1 cellular context compared by ENCODE assay signal in the genomic region with DNA sequence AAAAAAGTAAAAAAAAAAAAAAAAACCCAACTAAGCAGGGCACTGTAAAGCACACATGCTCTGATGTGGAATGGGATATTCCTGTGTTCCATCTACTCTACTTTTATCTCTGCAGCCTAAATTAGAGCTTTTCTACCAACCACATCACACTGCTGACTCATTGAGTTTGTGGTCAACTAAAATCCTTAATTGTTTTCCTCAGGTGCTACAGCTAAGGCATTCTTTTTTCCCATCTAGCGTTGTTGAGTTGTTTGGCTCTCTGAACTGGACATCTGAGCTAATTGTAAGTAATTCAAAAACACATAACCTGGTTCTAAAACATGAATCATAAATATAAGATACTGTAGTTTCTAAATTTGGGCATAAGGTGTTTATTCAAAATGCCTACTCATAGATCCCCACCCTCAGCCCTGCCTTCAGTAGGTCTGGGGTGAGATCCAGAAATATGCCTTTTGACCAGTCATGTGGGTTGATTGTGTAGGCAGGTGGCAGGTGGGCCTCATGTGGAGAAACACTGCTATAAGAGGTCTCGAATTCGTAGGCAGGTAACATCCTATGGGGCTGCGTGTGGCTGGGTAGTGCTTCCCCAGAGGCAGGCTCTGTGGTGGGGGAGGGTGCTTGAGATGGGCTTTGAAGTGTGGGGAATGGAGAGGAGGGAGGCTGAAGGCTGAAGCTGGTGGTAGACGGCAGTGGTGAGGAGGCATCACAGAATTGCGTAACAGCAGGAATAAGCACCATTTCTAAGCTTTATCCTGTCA.
TF ChIP-seq lines count a peak whose summit lies in the region.

No MANE protein-coding gene starts in this region.

TF ChIP-seq in H1, 55 proteins besides CTCF, POLR2A, EP300 and RAD21:
- TF ChIP-seq SP4 (IDR thresholded peaks at IDR 0.05; ENCODE audit: low read length): no peak
- TF ChIP-seq SUZ12 (IDR thresholded peaks at IDR 0.05; ENCODE audit: low read length): no peak
- TF ChIP-seq, protein P1, sequence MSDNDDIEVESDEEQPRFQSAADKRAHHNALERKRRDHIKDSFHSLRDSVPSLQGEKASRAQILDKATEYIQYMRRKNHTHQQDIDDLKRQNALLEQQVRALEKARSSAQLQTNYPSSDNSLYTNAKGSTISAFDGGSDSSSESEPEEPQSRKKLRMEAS (IDR thresholded peaks at IDR 0.05): 0 out of 2 replicates have a peak, but pooled peaks have one; percentile 34
- TF ChIP-seq CEBPB (IDR thresholded peaks at IDR 0.05; ENCODE audit: low read depth, low read length): peak; percentile 93
